1 cellular context compared by ENCODE assay signal in the genomic region with DNA sequence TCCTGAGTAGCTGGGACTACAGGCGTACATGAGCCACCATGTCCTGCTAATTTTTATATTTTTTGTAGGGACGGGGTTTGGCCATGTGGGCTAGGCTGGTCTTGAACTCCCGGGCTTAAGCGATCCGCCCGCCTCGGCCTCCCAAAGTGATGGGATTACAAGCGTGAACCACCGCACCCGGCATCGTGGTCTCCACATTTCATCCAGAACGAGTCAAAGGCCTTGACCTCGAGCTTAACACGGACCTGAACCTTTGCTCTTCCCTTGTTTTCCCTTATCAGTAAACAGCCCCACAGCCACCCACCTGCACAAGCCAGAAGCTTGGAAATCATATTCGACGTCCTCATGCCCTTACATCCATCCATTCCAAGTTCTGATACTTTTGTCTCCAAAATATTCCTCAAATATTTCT.
A peak's percentile ranks its signal among the peaks of the same experiment; 100 is the strongest.
TF ChIP-seq lines count a peak whose summit lies in the region.

No MANE protein-coding gene starts in this region.

TF ChIP-seq in HepG2, 621 proteins besides CTCF, POLR2A, EP300 and RAD21 (continued from another document and continues in another):
- TF ChIP-seq, protein P1, sequence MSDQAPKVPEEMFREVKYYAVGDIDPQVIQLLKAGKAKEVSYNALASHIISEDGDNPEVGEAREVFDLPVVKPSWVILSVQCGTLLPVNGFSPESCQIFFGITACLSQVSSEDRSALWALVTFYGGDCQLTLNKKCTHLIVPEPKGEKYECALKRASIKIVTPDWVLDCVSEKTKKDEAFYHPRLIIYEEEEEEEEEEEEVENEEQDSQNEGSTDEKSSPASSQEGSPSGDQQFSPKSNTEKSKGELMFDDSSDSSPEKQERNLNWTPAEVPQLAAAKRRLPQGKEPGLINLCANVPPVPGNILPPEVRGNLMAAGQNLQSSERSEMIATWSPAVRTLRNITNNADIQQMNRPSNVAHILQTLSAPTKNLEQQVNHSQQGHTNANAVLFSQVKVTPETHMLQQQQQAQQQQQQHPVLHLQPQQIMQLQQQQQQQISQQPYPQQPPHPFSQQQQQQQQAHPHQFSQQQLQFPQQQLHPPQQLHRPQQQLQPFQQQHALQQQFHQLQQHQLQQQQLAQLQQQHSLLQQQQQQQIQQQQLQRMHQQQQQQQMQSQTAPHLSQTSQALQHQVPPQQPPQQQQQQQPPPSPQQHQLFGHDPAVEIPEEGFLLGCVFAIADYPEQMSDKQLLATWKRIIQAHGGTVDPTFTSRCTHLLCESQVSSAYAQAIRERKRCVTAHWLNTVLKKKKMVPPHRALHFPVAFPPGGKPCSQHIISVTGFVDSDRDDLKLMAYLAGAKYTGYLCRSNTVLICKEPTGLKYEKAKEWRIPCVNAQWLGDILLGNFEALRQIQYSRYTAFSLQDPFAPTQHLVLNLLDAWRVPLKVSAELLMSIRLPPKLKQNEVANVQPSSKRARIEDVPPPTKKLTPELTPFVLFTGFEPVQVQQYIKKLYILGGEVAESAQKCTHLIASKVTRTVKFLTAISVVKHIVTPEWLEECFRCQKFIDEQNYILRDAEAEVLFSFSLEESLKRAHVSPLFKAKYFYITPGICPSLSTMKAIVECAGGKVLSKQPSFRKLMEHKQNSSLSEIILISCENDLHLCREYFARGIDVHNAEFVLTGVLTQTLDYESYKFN (CRISPR knock-in tag; conservative IDR thresholded peaks at IDR 0.05): peak; percentile 86
- TF ChIP-seq ZNF275 (CRISPR knock-in tag; IDR thresholded peaks at IDR 0.05; ENCODE audit: borderline replicate concordance) (no peak), CREB3 (CRISPR knock-in tag; IDR thresholded peaks at IDR 0.05) (0 out of 2 replicates have a peak, but pooled peaks have one; percentile 63), FOSL2 (CRISPR knock-in tag; IDR thresholded peaks at IDR 0.05) (peak; percentile 36; the same call in 1 of the 2 replicates), ZNF790 (CRISPR knock-in tag; IDR thresholded peaks at IDR 0.05; ENCODE audit: borderline replicate concordance) (0 out of 2 replicates have a peak, but pooled peaks have one; percentile 30), IKZF1 (IDR thresholded peaks at IDR 0.05) (no peak), ZSCAN25 (CRISPR knock-in tag; IDR thresholded peaks at IDR 0.05) (peak; percentile 68), MXD4 (CRISPR knock-in tag; IDR thresholded peaks at IDR 0.05) (peak; percentile 72; the same call in 1 of the 2 replicates), ZNF883 (CRISPR knock-in tag; IDR thresholded peaks at IDR 0.05; ENCODE audit: not compliant biosample characterization) (peak; percentile 64), TRIM22 (IDR thresholded peaks at IDR 0.05) (no peak), EED (CRISPR knock-in tag; IDR thresholded peaks at IDR 0.05) (no peak; the same call in 1 of the 2 replicates), JARID2 (CRISPR knock-in tag; IDR thresholded peaks at IDR 0.05; ENCODE audit: insufficient replicate concordance) (no peak), REXO4 (CRISPR knock-in tag; IDR thresholded peaks at IDR 0.05; ENCODE audit: borderline replicate concordance) (0 out of 2 replicates have a peak, but pooled peaks have one; percentile 52), JUN (CRISPR knock-in tag; IDR thresholded peaks at IDR 0.05) (peak; percentile 54; the same call in 1 of the 2 replicates), E2F5 (CRISPR knock-in tag; conservative IDR thresholded peaks at IDR 0.05) (no peak), MTA1 (CRISPR knock-in tag; IDR thresholded peaks at IDR 0.05; ENCODE audit: borderline replicate concordance) (peak; percentile 37; the same call in 1 of the 2 replicates), NCOA5 (CRISPR knock-in tag; IDR thresholded peaks at IDR 0.05) (no peak), SAP130 (CRISPR knock-in tag; IDR thresholded peaks at IDR 0.05; ENCODE audit: low read depth) (peak; percentile 83), ZMYM2 (CRISPR knock-in tag; IDR thresholded peaks at IDR 0.05) (peak; percentile 96), KAT8 (CRISPR knock-in tag; IDR thresholded peaks at IDR 0.05) (peak; percentile 70), TBX2 (CRISPR knock-in tag; IDR thresholded peaks at IDR 0.05; ENCODE audit: borderline replicate concordance) (peak; percentile 91), ERF (CRISPR knock-in tag; IDR thresholded peaks at IDR 0.05) (peak; percentile 94), CENPT (CRISPR knock-in tag; IDR thresholded peaks at IDR 0.05; ENCODE audit: low read depth) (no peak), FOSL1 (CRISPR knock-in tag; IDR thresholded peaks at IDR 0.05; ENCODE audit: borderline replicate concordance) (no peak), SMC3 (IDR thresholded peaks at IDR 0.05; ENCODE audit: low read length) (no peak), KLF6 (CRISPR knock-in tag; IDR thresholded peaks at IDR 0.05) (peak; percentile 74; the same call in 1 of the 2 replicates), TIGD3 (CRISPR knock-in tag; IDR thresholded peaks at IDR 0.05; ENCODE audit: borderline replicate concordance) (no peak; the same call in 1 of the 2 replicates), CEBPG (CRISPR knock-in tag; IDR thresholded peaks at IDR 0.05) (peak; percentile 24; the same call in 1 of the 2 replicates), ZNF138 (CRISPR knock-in tag; IDR thresholded peaks at IDR 0.05; ENCODE audit: low read depth) (no peak), ZFP36 (IDR thresholded peaks at IDR 0.05; ENCODE audit: borderline replicate concordance, low read depth, low read length, partially characterized antibody) (no peak), RBM39 (IDR thresholded peaks at IDR 0.05; ENCODE audit: low read depth, low read length, poor library complexity, severe bottlenecking) (no peak), FOXC1 (CRISPR knock-in tag; IDR thresholded peaks at IDR 0.05; ENCODE audit: borderline replicate concordance) (no peak), ATAD3A (CRISPR knock-in tag; IDR thresholded peaks at IDR 0.05) (no peak), KMT2A (CRISPR knock-in tag; IDR thresholded peaks at IDR 0.05) (no peak; the same call in 1 of the 2 replicates)
- TF ChIP-seq, protein P2, sequence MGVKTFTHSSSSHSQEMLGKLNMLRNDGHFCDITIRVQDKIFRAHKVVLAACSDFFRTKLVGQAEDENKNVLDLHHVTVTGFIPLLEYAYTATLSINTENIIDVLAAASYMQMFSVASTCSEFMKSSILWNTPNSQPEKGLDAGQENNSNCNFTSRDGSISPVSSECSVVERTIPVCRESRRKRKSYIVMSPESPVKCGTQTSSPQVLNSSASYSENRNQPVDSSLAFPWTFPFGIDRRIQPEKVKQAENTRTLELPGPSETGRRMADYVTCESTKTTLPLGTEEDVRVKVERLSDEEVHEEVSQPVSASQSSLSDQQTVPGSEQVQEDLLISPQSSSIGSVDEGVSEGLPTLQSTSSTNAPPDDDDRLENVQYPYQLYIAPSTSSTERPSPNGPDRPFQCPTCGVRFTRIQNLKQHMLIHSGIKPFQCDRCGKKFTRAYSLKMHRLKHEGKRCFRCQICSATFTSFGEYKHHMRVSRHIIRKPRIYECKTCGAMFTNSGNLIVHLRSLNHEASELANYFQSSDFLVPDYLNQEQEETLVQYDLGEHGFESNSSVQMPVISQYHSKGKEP (CRISPR knock-in tag; IDR thresholded peaks at IDR 0.05): no peak
- TF ChIP-seq, protein P3, sequence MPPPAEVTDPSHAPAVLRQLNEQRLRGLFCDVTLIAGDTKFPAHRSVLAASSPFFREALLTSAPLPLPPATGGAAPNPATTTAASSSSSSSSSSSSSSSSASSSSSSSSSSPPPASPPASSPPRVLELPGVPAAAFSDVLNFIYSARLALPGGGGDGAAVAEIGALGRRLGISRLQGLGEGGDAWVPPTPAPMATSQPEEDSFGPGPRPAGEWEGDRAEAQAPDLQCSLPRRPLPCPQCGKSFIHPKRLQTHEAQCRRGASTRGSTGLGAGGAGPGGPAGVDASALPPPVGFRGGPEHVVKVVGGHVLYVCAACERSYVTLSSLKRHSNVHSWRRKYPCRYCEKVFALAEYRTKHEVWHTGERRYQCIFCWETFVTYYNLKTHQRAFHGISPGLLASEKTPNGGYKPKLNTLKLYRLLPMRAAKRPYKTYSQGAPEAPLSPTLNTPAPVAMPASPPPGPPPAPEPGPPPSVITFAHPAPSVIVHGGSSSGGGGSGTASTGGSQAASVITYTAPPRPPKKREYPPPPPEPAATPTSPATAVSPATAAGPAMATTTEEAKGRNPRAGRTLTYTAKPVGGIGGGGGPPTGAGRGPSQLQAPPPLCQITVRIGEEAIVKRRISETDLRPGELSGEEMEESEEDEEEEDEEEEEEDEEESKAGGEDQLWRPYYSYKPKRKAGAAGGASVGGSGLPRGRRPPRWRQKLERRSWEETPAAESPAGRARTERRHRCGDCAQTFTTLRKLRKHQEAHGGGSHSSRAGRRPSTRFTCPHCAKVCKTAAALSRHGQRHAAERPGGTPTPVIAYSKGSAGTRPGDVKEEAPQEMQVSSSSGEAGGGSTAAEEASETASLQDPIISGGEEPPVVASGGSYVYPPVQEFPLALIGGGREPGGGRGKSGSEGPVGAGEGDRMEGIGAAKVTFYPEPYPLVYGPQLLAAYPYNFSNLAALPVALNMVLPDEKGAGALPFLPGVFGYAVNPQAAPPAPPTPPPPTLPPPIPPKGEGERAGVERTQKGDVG (CRISPR knock-in tag; IDR thresholded peaks at IDR 0.05; ENCODE audit: borderline replicate concordance): no peak; the same call in 1 of the 2 replicates
- TF ChIP-seq, protein P4, sequence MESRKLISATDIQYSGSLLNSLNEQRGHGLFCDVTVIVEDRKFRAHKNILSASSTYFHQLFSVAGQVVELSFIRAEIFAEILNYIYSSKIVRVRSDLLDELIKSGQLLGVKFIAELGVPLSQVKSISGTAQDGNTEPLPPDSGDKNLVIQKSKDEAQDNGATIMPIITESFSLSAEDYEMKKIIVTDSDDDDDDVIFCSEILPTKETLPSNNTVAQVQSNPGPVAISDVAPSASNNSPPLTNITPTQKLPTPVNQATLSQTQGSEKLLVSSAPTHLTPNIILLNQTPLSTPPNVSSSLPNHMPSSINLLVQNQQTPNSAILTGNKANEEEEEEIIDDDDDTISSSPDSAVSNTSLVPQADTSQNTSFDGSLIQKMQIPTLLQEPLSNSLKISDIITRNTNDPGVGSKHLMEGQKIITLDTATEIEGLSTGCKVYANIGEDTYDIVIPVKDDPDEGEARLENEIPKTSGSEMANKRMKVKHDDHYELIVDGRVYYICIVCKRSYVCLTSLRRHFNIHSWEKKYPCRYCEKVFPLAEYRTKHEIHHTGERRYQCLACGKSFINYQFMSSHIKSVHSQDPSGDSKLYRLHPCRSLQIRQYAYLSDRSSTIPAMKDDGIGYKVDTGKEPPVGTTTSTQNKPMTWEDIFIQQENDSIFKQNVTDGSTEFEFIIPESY (CRISPR knock-in tag; IDR thresholded peaks at IDR 0.05): no peak
- TF ChIP-seq, protein P5, sequence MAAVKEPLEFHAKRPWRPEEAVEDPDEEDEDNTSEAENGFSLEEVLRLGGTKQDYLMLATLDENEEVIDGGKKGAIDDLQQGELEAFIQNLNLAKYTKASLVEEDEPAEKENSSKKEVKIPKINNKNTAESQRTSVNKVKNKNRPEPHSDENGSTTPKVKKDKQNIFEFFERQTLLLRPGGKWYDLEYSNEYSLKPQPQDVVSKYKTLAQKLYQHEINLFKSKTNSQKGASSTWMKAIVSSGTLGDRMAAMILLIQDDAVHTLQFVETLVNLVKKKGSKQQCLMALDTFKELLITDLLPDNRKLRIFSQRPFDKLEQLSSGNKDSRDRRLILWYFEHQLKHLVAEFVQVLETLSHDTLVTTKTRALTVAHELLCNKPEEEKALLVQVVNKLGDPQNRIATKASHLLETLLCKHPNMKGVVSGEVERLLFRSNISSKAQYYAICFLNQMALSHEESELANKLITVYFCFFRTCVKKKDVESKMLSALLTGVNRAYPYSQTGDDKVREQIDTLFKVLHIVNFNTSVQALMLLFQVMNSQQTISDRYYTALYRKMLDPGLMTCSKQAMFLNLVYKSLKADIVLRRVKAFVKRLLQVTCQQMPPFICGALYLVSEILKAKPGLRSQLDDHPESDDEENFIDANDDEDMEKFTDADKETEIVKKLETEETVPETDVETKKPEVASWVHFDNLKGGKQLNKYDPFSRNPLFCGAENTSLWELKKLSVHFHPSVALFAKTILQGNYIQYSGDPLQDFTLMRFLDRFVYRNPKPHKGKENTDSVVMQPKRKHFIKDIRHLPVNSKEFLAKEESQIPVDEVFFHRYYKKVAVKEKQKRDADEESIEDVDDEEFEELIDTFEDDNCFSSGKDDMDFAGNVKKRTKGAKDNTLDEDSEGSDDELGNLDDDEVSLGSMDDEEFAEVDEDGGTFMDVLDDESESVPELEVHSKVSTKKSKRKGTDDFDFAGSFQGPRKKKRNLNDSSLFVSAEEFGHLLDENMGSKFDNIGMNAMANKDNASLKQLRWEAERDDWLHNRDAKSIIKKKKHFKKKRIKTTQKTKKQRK (IDR thresholded peaks at IDR 0.05; ENCODE audit: low read length): no peak
